2 cellular contexts compared by ENCODE assay signal in genomic region chr7:150351587-150352194, GRCh38.
TF ChIP-seq lines count a peak whose summit lies in the region.

No MANE protein-coding gene starts in this region.

TF ChIP-seq in HepG2, 621 proteins besides CTCF, POLR2A, EP300 and RAD21:
- no peak for TF ChIP-seq TOPORS (CRISPR knock-in tag; IDR thresholded peaks at IDR 0.05)
- no peak for TF ChIP-seq BHLHE40 (IDR thresholded peaks at IDR 0.05; ENCODE audit: low read length)
- TF ChIP-seq SIN3B (IDR thresholded peaks at IDR 0.05; ENCODE audit: low read length): no peak
- no peak for TF ChIP-seq HNRNPLL (IDR thresholded peaks at IDR 0.05; ENCODE audit: low read depth, low read length, poor library complexity, severe bottlenecking)
- no peak for TF ChIP-seq HOXA3 (CRISPR knock-in tag; IDR thresholded peaks at IDR 0.05)

TF ChIP-seq in IMR-90, 13 proteins besides CTCF, POLR2A, EP300 and RAD21:
- TF ChIP-seq CHD1 (IDR thresholded peaks at IDR 0.05; ENCODE audit: low read depth, low read length): no peak
- TF ChIP-seq SMC3 (IDR thresholded peaks at IDR 0.05; ENCODE audit: low read depth, low read length): no peak
- no peak for TF ChIP-seq MAZ (IDR thresholded peaks at IDR 0.05; ENCODE audit: borderline replicate concordance, low read depth, low read length)
- no peak for TF ChIP-seq FOS (IDR thresholded peaks at IDR 0.05; ENCODE audit: low read depth, low read length)
- TF ChIP-seq USF2 (IDR thresholded peaks at IDR 0.05; ENCODE audit: low read depth, low read length): no peak
- TF ChIP-seq NFE2L2 (IDR thresholded peaks at IDR 0.05; ENCODE audit: low read depth, low read length): no peak
- TF ChIP-seq BHLHE40 (IDR thresholded peaks at IDR 0.05; ENCODE audit: low read depth, low read length): no peak
- no peak for TF ChIP-seq RFX5 (IDR thresholded peaks at IDR 0.05; ENCODE audit: low read depth, low read length)
TF ChIP-seq in IMR-90: peak in this region for 0.
